ENCODE assay signal across 1 cellular context in genomic region chr3:140292684-140293083, GRCh38.
TF ChIP-seq lines count a peak whose summit lies in the region.

No MANE protein-coding gene starts in this region.

TF ChIP-seq in H1, 55 proteins besides CTCF, POLR2A, EP300 and RAD21 (continued from another document):
- no peak for TF ChIP-seq CHD7 (IDR thresholded peaks at IDR 0.05; ENCODE audit: insufficient replicate concordance, low read length)
- no peak for TF ChIP-seq TBP (IDR thresholded peaks at IDR 0.05; ENCODE audit: low read depth, low read length)
TF ChIP-seq in H1: peak in this region for 0.
